Comparison of ENCODE assay signal across 1 cellular context in the genomic region with DNA sequence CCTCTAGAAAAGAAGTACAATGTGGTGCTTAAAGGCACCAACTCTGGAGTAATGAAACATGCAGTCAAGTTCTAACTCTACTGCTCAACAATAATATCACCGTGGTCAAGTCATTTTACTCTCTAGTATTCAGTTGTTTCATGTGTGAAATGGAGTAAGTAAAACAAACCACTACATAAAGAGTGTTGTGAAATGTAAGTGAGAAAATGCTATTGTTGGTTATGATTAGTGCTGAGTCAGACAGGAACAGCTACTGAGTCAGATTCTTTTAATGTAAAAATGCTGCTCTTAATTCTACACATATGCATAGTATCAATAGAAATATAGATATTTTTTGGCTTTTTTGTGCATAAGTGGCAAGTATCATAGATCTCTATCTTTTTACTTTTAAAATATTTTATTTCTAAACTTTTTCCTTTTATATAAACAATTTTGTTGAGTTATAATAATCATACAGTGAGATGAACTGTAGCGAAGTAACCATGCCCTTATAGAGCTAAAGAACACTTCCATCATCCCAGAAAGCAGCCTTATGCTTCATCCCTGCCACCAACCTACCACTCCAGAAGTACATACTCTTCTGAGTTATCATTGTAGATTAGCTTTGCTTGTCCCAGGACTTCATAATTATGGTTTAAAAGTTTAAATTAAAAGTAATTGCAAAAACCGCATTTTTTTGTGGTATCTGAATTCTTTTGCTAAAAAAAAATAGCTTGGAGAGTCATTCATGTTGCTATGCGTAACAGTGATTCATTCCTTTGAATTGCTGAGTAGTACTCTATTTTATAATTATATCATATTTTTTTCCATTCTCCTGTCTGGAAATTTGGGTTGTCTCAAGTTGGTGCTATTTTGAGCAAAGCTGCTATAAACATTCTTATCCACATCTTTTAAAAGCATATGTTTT.
TF ChIP-seq lines count a peak whose summit lies in the region.

No MANE protein-coding gene starts in this region.

TF ChIP-seq in endothelial cell of umbilical vein, 7 proteins besides CTCF, POLR2A, EP300 and RAD21 (continued from another document):
- no peak for TF ChIP-seq POLR2AphosphoS5 (IDR thresholded peaks at IDR 0.05; ENCODE audit: insufficient read depth, low read depth, low read length)
- no peak for TF ChIP-seq EZH2 (IDR thresholded peaks at IDR 0.05; ENCODE audit: borderline replicate concordance, low read depth, low read length, severe bottlenecking)
